ENCODE assay signal across 8 cellular contexts in the genomic region with DNA sequence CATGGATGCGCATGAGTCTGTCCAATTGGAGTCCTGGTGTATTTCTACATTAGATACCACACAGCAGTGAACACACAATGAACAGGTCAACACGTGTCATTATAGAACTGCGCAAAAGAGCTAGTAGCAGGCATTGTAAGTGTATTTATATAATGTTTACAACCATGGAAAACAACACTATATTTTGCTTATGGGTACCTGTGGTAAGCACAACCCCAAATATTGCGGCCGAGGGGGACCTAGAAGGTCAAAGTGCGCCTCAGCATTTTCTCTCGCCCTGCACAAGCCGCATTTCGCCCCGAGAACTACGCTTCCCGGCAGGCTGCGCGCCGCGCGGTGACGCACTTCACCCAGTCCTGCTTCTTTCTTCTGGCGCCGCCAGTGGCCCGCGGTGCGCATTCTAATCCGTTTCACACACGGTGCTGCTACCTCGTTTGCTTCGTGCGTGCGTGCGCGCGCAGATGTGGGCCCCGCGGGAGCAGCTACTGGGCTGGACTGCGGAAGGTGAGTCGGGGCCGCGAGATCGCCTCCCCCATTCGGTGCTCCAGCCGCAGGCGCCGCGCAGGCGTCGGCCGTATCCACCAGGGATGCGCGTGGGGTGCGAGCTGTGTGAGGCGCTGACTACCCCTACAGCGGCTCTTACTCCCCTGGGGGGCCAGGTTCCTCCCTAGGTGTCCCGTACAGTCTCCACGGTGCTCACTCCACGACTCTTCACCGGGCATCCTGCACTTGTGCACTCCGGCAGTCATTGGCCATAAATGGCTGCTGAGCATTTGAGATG. TPM values are rescaled to one million over a fixed set of nuclear protein-coding genes. Genes with fewer than 3 reads are reported as not detected.
DNase-seq lines count a peak whose midpoint lies in the region; ATAC-seq, FAIRE-seq and TF ChIP-seq lines count a peak whose summit lies in the region.

A gene (plus strand): TSS at position 394 of the 781 bp plus-strand sequence. CDS start 68 bp downstream, at position 462.

- H3K79me2 ChIP-seq in DND-41 (ENCODE audit: insufficient read depth, low read length) (peaks cover 21% of the 10 kb centered on the region), KMS-11 (ENCODE audit: insufficient read depth, low read depth) (no peaks in the 10 kb centered on the region), fibroblast of lung (ENCODE audit: control insufficient read depth, insufficient read depth, low read length) (no peaks in the 10 kb centered on the region)

- H3K9me3 Mint-ChIP-seq in natural killer cell, result no peaks in the 10 kb centered on the region

- peaks cover 34% of the 10 kb centered on the region for H3K4me1 ChIP-seq in DND-41 (ENCODE audit: insufficient read depth, low read length)
- H3K4me1 ChIP-seq in KMS-11 (ENCODE audit: low read depth, poor library complexity, severe bottlenecking), result peaks cover 5% of the 10 kb centered on the region
- no peaks in the 10 kb centered on the region for H3K4me1 ChIP-seq in fibroblast of lung (ENCODE audit: control insufficient read depth, extremely low read depth, insufficient read depth, low read length)

- no peaks in the 10 kb centered on the region for H3K36me3 Mint-ChIP-seq in natural killer cell

- H3K36me3 ChIP-seq in DND-41 (ENCODE audit: insufficient read depth, low read length) (no peaks in the 10 kb centered on the region; the same call in 1 of the 2 replicates), KMS-11 (ENCODE audit: insufficient read depth) (no peaks in the 10 kb centered on the region), fibroblast of lung (ENCODE audit: control insufficient read depth, insufficient read depth, low read length) (no peaks in the 10 kb centered on the region)

- H3K9me3 ChIP-seq in DND-41 (ENCODE audit: insufficient read depth, low read length, severe bottlenecking), result no peaks in the 10 kb centered on the region
- no peaks in the 10 kb centered on the region for H3K9me3 ChIP-seq in fibroblast of lung (ENCODE audit: control insufficient read depth, insufficient read depth, low read depth, low read length)

- peak; percentile 96 for ATAC-seq in DND-41 (ENCODE audit: insufficient read depth, low read depth)
- peak; percentile 94 for ATAC-seq in GM21737 (IDR thresholded peaks at IDR 0.05; ENCODE audit: unreplicated experiment)
- ATAC-seq in natural killer cell, result peak; percentile 97 to 99 (median 98)
- ATAC-seq in stimulated activated naive CD8-positive, alpha-beta T cell treated with anti-CD3 and anti-CD28 coated beads, Interleukin-15, Interleukin-2, amounts not matched to agents 100 U/mL and 50 U/mL, for 24 hours, result peak; percentile 100

- H3K9ac ChIP-seq in DND-41 (ENCODE audit: low read depth, low read length) (peak within 1 kb of the TSS; percentile 67), KMS-11 (peak within 1 kb of the TSS; percentile 66; the same call in 1 of the 2 replicates), fibroblast of lung (ENCODE audit: insufficient read depth, low read length) (peak within 1 kb of the TSS; percentile 70)

- peak within 1 kb of the TSS; percentile 28 to 71; a peak in 3 of 4 replicates for H3K4me3 ChIP-seq in DND-41 (ENCODE audit: low read depth in 1 of 2, low read length in 2 of 2)
- H3K4me3 ChIP-seq in KMS-11 (IDR thresholded peaks at IDR 0.05; ENCODE audit: insufficient read depth, low read depth, low read length), result peak within 1 kb of the TSS; percentile 51
- H3K4me3 ChIP-seq in fibroblast of lung (replicated peaks in 1 of 4; ENCODE audit: control extremely low read depth in 1 of 4, insufficient read depth in 1 of 4, low read depth in 3 of 4, low read length in 4 of 4), result peak within 1 kb of the TSS; percentile 86 to 97 (median 91)

- H4K20me1 ChIP-seq in DND-41 (ENCODE audit: insufficient read depth, low read length) (no peaks in the 10 kb centered on the region), KMS-11 (ENCODE audit: insufficient read depth) (no peaks in the 10 kb centered on the region), fibroblast of lung (ENCODE audit: control insufficient read depth, extremely low read depth, insufficient read depth, low read length) (no peaks in the 10 kb centered on the region)

- TF ChIP-seq CTCF in DND-41 (IDR thresholded peaks at IDR 0.05; ENCODE audit: borderline replicate concordance, extremely low read depth, low read length, poor library complexity, severe bottlenecking), result peak; percentile 63
- peak; percentile 15; the same call in 1 of the 2 replicates for TF ChIP-seq CTCF in KMS-11 (conservative IDR thresholded peaks at IDR 0.05; ENCODE audit: low read depth, low read length)
- peak in 1 of 2 donors; percentile 30 for TF ChIP-seq CTCF in fibroblast of lung (conservative IDR thresholded peaks at IDR 0.05 in 1 of 2, IDR thresholded peaks at IDR 0.05 in 1 of 2; ENCODE audit: low read depth in 1 of 2, low read length in 2 of 2)
- TF ChIP-seq CTCF in natural killer cell (IDR thresholded peaks at IDR 0.05), result peak; percentile 25

- peaks cover 10 to 14% of the 10 kb centered on the region in 2 donors for H3K4me1 Mint-ChIP-seq in natural killer cell

- DNase-seq in DND-41, result peak; percentile 94
- DNase-seq in RCC 7860 (ENCODE audit: low spot score), result peak; percentile 74
- peak; percentile 89 for DNase-seq in activated T-helper 1 cell treated with Interleukin-2 at 50 U/mL for 16 hours (ENCODE audit: low read depth)
- DNase-seq in fibroblast of lung (ENCODE audit: low read depth in 2 of 2), result peak; percentile 83 to 95
- DNase-seq in natural killer cell, result peak; percentile 87
- DNase-seq in stimulated activated naive CD8-positive, alpha-beta T cell treated with anti-CD3 and anti-CD28 coated beads, Interleukin-15, Interleukin-2, amounts not matched to agents 100 U/mL and 50 U/mL, for 24 hours, result peak; percentile 97

- FAIRE-seq in RCC 7860 (lab: Jason Lieb, UNC), result no peak

- peak within 1 kb of the TSS; percentile 91 for H3K4me3 Mint-ChIP-seq in natural killer cell

- intact Hi-C loops in natural killer cell (cut with micrococcal nuclease), result loop anchor here (1.0 to 2.0 kb wide), 2 partner anchors 53 to 60 kb away; a partner anchor contains a TSS

- H3K27ac Mint-ChIP-seq in natural killer cell, result peak within 1 kb of the TSS; percentile 88 to 93

- no peaks in the 10 kb centered on the region for H3K27me3 Mint-ChIP-seq in natural killer cell (ENCODE audit: low read depth in 2 of 2)

- H3K27ac ChIP-seq in DND-41 (ENCODE audit: low read length) (peak within 1 kb of the TSS; percentile 60), KMS-11 (peak within 1 kb of the TSS; percentile 61), fibroblast of lung (ENCODE audit: insufficient read depth, low read length) (peak within 1 kb of the TSS; percentile 75)

- H3K27me3 ChIP-seq in DND-41 (ENCODE audit: insufficient read depth, low read length, poor library complexity) (no peaks in the 10 kb centered on the region), KMS-11 (ENCODE audit: insufficient read depth, low read depth) (no peaks in the 10 kb centered on the region), fibroblast of lung (ENCODE audit: control insufficient read depth, insufficient read depth, low read length) (no peaks in the 10 kb centered on the region)

- peak within 1 kb of the TSS; percentile 85 for H2AFZ ChIP-seq in DND-41 (ENCODE audit: low read depth, low read length)
- peak within 1 kb of the TSS; percentile 76 for H2AFZ ChIP-seq in KMS-11 (ENCODE audit: low read depth)
- peak within 1 kb of the TSS; percentile 99 for H2AFZ ChIP-seq in fibroblast of lung (ENCODE audit: low read length)

- H3K4me2 ChIP-seq in DND-41 (ENCODE audit: insufficient read depth, low read length) (peak within 1 kb of the TSS; percentile 86), KMS-11 (peak within 1 kb of the TSS; percentile 54), fibroblast of lung (ENCODE audit: extremely low read depth, insufficient read depth, low read length) (peak within 1 kb of the TSS; percentile 73)

RNA-seq across cellular contexts. Expression of the gene that starts here (rescaled TPM):
- total RNA-seq in fibroblast of lung (3.3 and 5.1 TPM in 2 replicates), natural killer cell (10 to 100 TPM; 16.3 to 26.6 (median 21.4) TPM)
- 2.3 and 2.8 TPM in 2 replicates for polyA plus RNA-seq in fibroblast of lung
- 2.3 and 2.4 TPM in 2 replicates for polyA plus RNA-seq in fibroblast of lung (2012)
- polyA minus RNA-seq in fibroblast of lung (ENCODE audit: low replicate concordance), result 1.2 and 1.7 TPM in 2 replicates

Comparison
In these comparisons a context has a peak if more than half of its experiments do, and no peak if none do; other contexts are left out.
1. Peak in every context shown above with its lines: DNase-seq, ATAC-seq, H3K4me3 ChIP-seq and H3K27ac ChIP-seq.